In genomic region chr2:199219551-199219950, GRCh38 we compare ENCODE assay signal across 18 cellular contexts.
"Had no signal": no experiment of that assay in that cellular context is flagged by ENCODE, and none has a peak within 500 bp of the region (broad histone marks: within the 10 kb centered on the region; RNA-seq: fewer than 3 reads in every experiment).

No MANE protein-coding gene starts in this region.

- H3K27me3 ChIP-seq: dorsolateral prefrontal cortex, gastrocnemius medialis, heart right ventricle, right atrium auricular region, suprapubic skin, thyroid gland, uterus had no signal

- H3K4me3 ChIP-seq: dorsolateral prefrontal cortex, gastrocnemius medialis, heart right ventricle, left ventricle myocardium inferior, mucosa of descending colon, right atrium auricular region, suprapubic skin, thyroid gland, uterus had no signal

- H3K36me3 ChIP-seq: gastrocnemius medialis, heart right ventricle, left ventricle myocardium inferior, right atrium auricular region, suprapubic skin, thyroid gland, uterus had no signal

- DNase-seq: cortex of kidney; dorsolateral prefrontal cortex; effector CD8-positive, alpha-beta T cell; gastrocnemius medialis; heart right ventricle; islet precursor cell; left ventricle myocardium inferior; mammary epithelial cell; mucosa of descending colon; naive thymus-derived CD8-positive, alpha-beta T cell; small intestine; stimulated activated CD4-positive, alpha-beta T cell treated with anti-CD3 and anti-CD28 coated beads, Interleukin-12 subunit alpha, Interleukin-12 subunit beta, amount 100 ng/mL, for 4 hours; stimulated activated naive CD8-positive, alpha-beta T cell treated with anti-CD3 and anti-CD28 coated beads, Interleukin-15, Interleukin-2, amounts not matched to agents 100 U/mL and 50 U/mL, for 24 hours; thyroid gland; uterus had no signal

- H3K27ac ChIP-seq: dorsolateral prefrontal cortex, gastrocnemius medialis, heart right ventricle, left ventricle myocardium inferior, right atrium auricular region, suprapubic skin, thyroid gland, uterus had no signal

- ATAC-seq: esophagus mucosa; gastrocnemius medialis; heart right ventricle; mucosa of descending colon; naive thymus-derived CD8-positive, alpha-beta T cell; stimulated activated naive CD8-positive, alpha-beta T cell treated with anti-CD3 and anti-CD28 coated beads, Interleukin-15, Interleukin-2, amounts not matched to agents 100 U/mL and 50 U/mL, for 24 hours had no signal

- FAIRE-seq: small intestine had no signal

- H3K9me3 ChIP-seq: gastrocnemius medialis, mucosa of descending colon, right atrium auricular region, suprapubic skin, thyroid gland, uterus had no signal

- H3K4me1 ChIP-seq: gastrocnemius medialis, heart right ventricle, left ventricle myocardium inferior, right atrium auricular region, suprapubic skin, thyroid gland, uterus had no signal
